34 cellular contexts compared by ENCODE assay signal in genomic region chr13:66528903-66529576, GRCh38.
DNase-seq lines count a peak whose midpoint lies in the region; ATAC-seq, FAIRE-seq and TF ChIP-seq lines count a peak whose summit lies in the region.
"Had no signal": no experiment of that assay in that cellular context is flagged by ENCODE, and none has a peak within 500 bp of the region (broad histone marks: within the 10 kb centered on the region; RNA-seq: fewer than 3 reads in every experiment).

No MANE protein-coding gene starts in this region.

- DNase-seq in NCI-H510A treated with DMSO at 0.1 percent for 48 hours (lab: John Stamatoyannopoulos, UW) (peak; percentile 3), NCI-H510A (lab: John Stamatoyannopoulos, UW) (no peak), NCI-H82 (lab: John Stamatoyannopoulos, UW) (peak; percentile 42), H1 (ENCODE audit: low read depth in 1 of 2, low spot score in 2 of 2) (no peak), mesothelial cell of epicardium (ENCODE audit: low spot score in 2 of 2, unreplicated experiment in 2 of 2) (no peak), left colon (no peak), mesenteric fat pad (ENCODE audit: low spot score) (no peak)
- DNase-seq in activated effector memory CD4-positive, alpha-beta T cell treated with anti-CD3 and anti-CD28 coated beads, Interleukin-2, amount 50 U/mL, for 16 hours: no peak
- DNase-seq: 8988T; activated CD4-positive, alpha-beta memory T cell treated with anti-CD3 and anti-CD28 coated beads, Interleukin-2, amount 10 ng/mL, durations not matched to agents 7 days and 5 days; activated CD4-positive, CD25-positive, alpha-beta regulatory T cell treated with anti-CD3 and anti-CD28 coated beads, Interleukin-2, amount 50 U/mL, for 72 hours; activated CD8-positive, alpha-beta memory T cell treated with anti-CD3 and anti-CD28 coated beads, Interleukin-2, amount 50 U/mL, for 48 hours; Calu3; cortex of kidney; DMS79 treated with DMSO at 0.1 percent for 48 hours; heart left ventricle; Kasumi-1; kidney glomerular epithelial cell; MV-4-11; NCI-H187 treated with DMSO at 0.1 percent for 48 hours; NCI-H345; NK-92 treated with Interleukin-12 subunit alpha and Interleukin-12 subunit beta, amount 100 ng/mL, for 24 hours; sigmoid colon; stimulated activated CD4-positive, alpha-beta T cell treated with anti-CD3 and anti-CD28 coated beads, Interleukin-4, amount 100 ng/mL, for 4 hours; T-helper 1 cell had no signal

- no peak overlapping the region for H3K9ac ChIP-seq in H1 (replicated peaks in 1 of 4; ENCODE audit: extremely low read depth in 1 of 4, low read depth in 3 of 4, low read length in 3 of 4)

- H3K4me3 ChIP-seq in H1 (ENCODE audit: extremely low read depth in 1 of 4, insufficient read depth in 2 of 4, low read depth in 3 of 4, low read length in 4 of 4): no peak overlapping the region
- H3K4me3 ChIP-seq: cardiac muscle cell, heart left ventricle, lung, sigmoid colon had no signal

- H3K79me1 ChIP-seq in H1 (ENCODE audit: low read depth, low read length): no peaks in the 10 kb centered on the region

- no peaks in the 10 kb centered on the region for H4K20me1 ChIP-seq in H1 (replicated peaks in 1 of 2; ENCODE audit: control insufficient read depth in 1 of 2, insufficient read depth in 2 of 2, low read length in 2 of 2)

- no peak for TF ChIP-seq RAD21 in H1 (IDR thresholded peaks at IDR 0.05 in 1 of 2, conservative IDR thresholded peaks at IDR 0.05 in 1 of 2; ENCODE audit: low read depth in 2 of 2, low read length in 2 of 2)

- H3K18ac ChIP-seq in H1 (ENCODE audit: extremely low read depth, low read length): no peak overlapping the region

- no peak overlapping the region for H2BK12ac ChIP-seq in H1 (ENCODE audit: low read depth, low read length)

- no peaks in the 10 kb centered on the region for H3K9me3 Mint-ChIP-seq in mesothelial cell of epicardium
- H3K9me3 Mint-ChIP-seq: activated CD4-positive, alpha-beta memory T cell treated with anti-CD3 and anti-CD28 coated beads, Interleukin-2, amount 10 ng/mL, durations not matched to agents 7 days and 5 days; activated naive CD4-positive, alpha-beta T cell treated with anti-CD3 and anti-CD28 coated beads, Interleukin-2, amount 50 U/mL, for 24 hours had no signal

- H3K23me2 ChIP-seq in H1 (ENCODE audit: low read depth, low read length): no peaks in the 10 kb centered on the region

- H3K14ac ChIP-seq in H1 (ENCODE audit: insufficient read length): no peak overlapping the region

- no peak overlapping the region for H4K91ac ChIP-seq in H1 (replicated peaks; ENCODE audit: insufficient read length, low read length)

- H3K79me2 ChIP-seq in H1 (ENCODE audit: control insufficient read depth in 1 of 2, insufficient read depth in 2 of 2, low read length in 2 of 2): no peaks in the 10 kb centered on the region

- no peak overlapping the region for H2BK5ac ChIP-seq in H1 (ENCODE audit: low read depth, low read length)

- no peak overlapping the region; a peak in 1 of 4 replicates for H3K4me2 ChIP-seq in H1 (ENCODE audit: insufficient read depth in 1 of 2, low read depth in 2 of 2, low read length in 2 of 2)

- H3K56ac ChIP-seq in H1 (replicated peaks; ENCODE audit: insufficient read length, low read depth, low read length): no peak overlapping the region

- peaks cover 0 to 15% (median 8%) of the 10 kb centered on the region in 4 experiments; a peak in 3 of 7 replicates for H3K4me1 ChIP-seq in H1 (replicated peaks in 1 of 4; ENCODE audit: control insufficient read depth in 3 of 4, insufficient read depth in 4 of 4, low read length in 3 of 4)
- H3K4me1 ChIP-seq: heart left ventricle, sigmoid colon had no signal

- H2BK120ac ChIP-seq in H1 (replicated peaks; ENCODE audit: low read depth, low read length): no peak overlapping the region

- no peak overlapping the region for H2BK20ac ChIP-seq in H1 (ENCODE audit: low read length)

- intact Hi-C loops in left colon (cut with DNase I, micrococcal nuclease): no loop called here

- CTCF ChIA-PET in H1 (lab: Charles Lee; ENCODE audit: partially characterized antibody): no interaction called here

- H3K23ac ChIP-seq in H1 (ENCODE audit: insufficient read length): no peak overlapping the region

- no peak overlapping the region for H4K8ac ChIP-seq in H1 (ENCODE audit: extremely low read depth, insufficient read depth, low read length)

- H3K36me3 Mint-ChIP-seq in mesothelial cell of epicardium: peaks cover 2% of the 10 kb centered on the region
- H3K36me3 Mint-ChIP-seq: activated naive CD4-positive, alpha-beta T cell treated with anti-CD3 and anti-CD28 coated beads, Interleukin-2, amount 50 U/mL, for 24 hours; stimulated activated memory B cell treated with anti-CD40 and anti-IgM and Interleukin-4, amounts not matched to agents 10 μg/mL and 1 μg/mL and 100 μg/mL, for 72 hours had no signal

- no peak overlapping the region for H3K27ac Mint-ChIP-seq in mesothelial cell of epicardium
- H3K27ac Mint-ChIP-seq: activated CD4-positive, alpha-beta memory T cell treated with anti-CD3 and anti-CD28 coated beads, Interleukin-2, amount 10 ng/mL, durations not matched to agents 7 days and 5 days; activated naive CD4-positive, alpha-beta T cell treated with anti-CD3 and anti-CD28 coated beads, Interleukin-2, amount 50 U/mL, for 24 hours; stimulated activated memory B cell treated with anti-CD40 and anti-IgM and Interleukin-4, amounts not matched to agents 10 μg/mL and 1 μg/mL and 100 μg/mL, for 72 hours had no signal

- TF ChIP-seq CTCF in H1 (IDR thresholded peaks at IDR 0.05; ENCODE audit: control extremely low read depth in 1 of 3, insufficient read depth in 1 of 3, low read depth in 1 of 3, low read length in 3 of 3) (no peak), mesothelial cell of epicardium (IDR thresholded peaks at IDR 0.05; ENCODE audit: unreplicated experiment) (no peak)

- TF ChIP-seq EP300 in H1 (IDR thresholded peaks at IDR 0.05; ENCODE audit: borderline replicate concordance in 1 of 2, low read depth in 2 of 2, low read length in 2 of 2): no peak

- ATAC-seq in left colon: no peak
- ATAC-seq: HCT116; heart left ventricle; stimulated activated memory B cell treated with anti-CD40 and anti-IgM and Interleukin-4, amounts not matched to agents 10 μg/mL and 1 μg/mL and 100 μg/mL, for 72 hours had no signal

- TF ChIP-seq POLR2A in H1 (IDR thresholded peaks at IDR 0.05; ENCODE audit: control extremely low read depth in 1 of 2, low read depth in 2 of 2, low read length in 2 of 2): no peak

- no peak overlapping the region for H2AK5ac ChIP-seq in H1 (ENCODE audit: low read depth, low read length)

- H3K27me3 ChIP-seq in H1 (replicated peaks in 1 of 4; ENCODE audit: control insufficient read depth in 3 of 4, extremely low read depth in 1 of 4, insufficient read depth in 3 of 4, low read length in 3 of 4): no peaks in the 10 kb centered on the region
- H3K27me3 ChIP-seq: cardiac muscle cell, heart left ventricle, neutrophil, sigmoid colon had no signal

- 58% methylated on average over 2 of the region's 2 CpGs; no CpG with 5 or more reads in 1 of the 2 experiments for WGBS in H1 (ENCODE audit: extremely low coverage in 1 of 2, insufficient coverage in 1 of 2, insufficient read length in 1 of 2, insufficient replicate concordance in 2 of 2, low coverage in 1 of 2, low lambda C conversion rate in 2 of 2, missing lambda C conversion rate in 1 of 2), 2 experiments

- H3K27me3 Mint-ChIP-seq in mesothelial cell of epicardium (ENCODE audit: low read depth): peaks cover 70% of the 10 kb centered on the region
- H3K27me3 Mint-ChIP-seq: activated CD4-positive, alpha-beta memory T cell treated with anti-CD3 and anti-CD28 coated beads, Interleukin-2, amount 10 ng/mL, durations not matched to agents 7 days and 5 days; activated naive CD4-positive, alpha-beta T cell treated with anti-CD3 and anti-CD28 coated beads, Interleukin-2, amount 50 U/mL, for 24 hours; progenitor cell of endocrine pancreas; stimulated activated memory B cell treated with anti-CD40 and anti-IgM and Interleukin-4, amounts not matched to agents 10 μg/mL and 1 μg/mL and 100 μg/mL, for 72 hours had no signal

- no peak overlapping the region for H2BK15ac ChIP-seq in H1 (ENCODE audit: low read length)

- POLR2A ChIA-PET in H1 (lab: Charles Lee; ENCODE audit: partially characterized antibody): no interaction called here

- H3K9me3 ChIP-seq in H1 (ENCODE audit: insufficient read depth in 2 of 2, low read depth in 1 of 2, low read length in 1 of 2): no peaks in the 10 kb centered on the region
- H3K9me3 ChIP-seq: heart left ventricle, neutrophil, sigmoid colon had no signal

- H2AFZ ChIP-seq in H1 (ENCODE audit: low read length): peak overlapping the region; percentile 2; the same call in 1 of the 2 replicates

- H3K4me1 Mint-ChIP-seq in mesothelial cell of epicardium: peaks cover 42% of the 10 kb centered on the region
- H3K4me1 Mint-ChIP-seq: activated CD4-positive, alpha-beta memory T cell treated with anti-CD3 and anti-CD28 coated beads, Interleukin-2, amount 10 ng/mL, durations not matched to agents 7 days and 5 days; activated naive CD4-positive, alpha-beta T cell treated with anti-CD3 and anti-CD28 coated beads, Interleukin-2, amount 50 U/mL, for 24 hours; stimulated activated memory B cell treated with anti-CD40 and anti-IgM and Interleukin-4, amounts not matched to agents 10 μg/mL and 1 μg/mL and 100 μg/mL, for 72 hours had no signal

- H3K27ac ChIP-seq in H1 (ENCODE audit: low read depth, low read length): no peak overlapping the region
- H3K27ac ChIP-seq: cardiac muscle cell, heart left ventricle, neutrophil, sigmoid colon had no signal

- peak overlapping the region; percentile 62 for H4K5ac ChIP-seq in H1 (ENCODE audit: insufficient read length, low read depth, low read length)

- H3K4ac ChIP-seq in H1 (replicated peaks; ENCODE audit: insufficient read length, low read depth, low read length): no peak overlapping the region

- no peak for FAIRE-seq in H1 (lab: Jason Lieb, UNC)
- FAIRE-seq: RCC 7860, TTC549 had no signal

- H3K36me3 ChIP-seq in H1 (ENCODE audit: control insufficient read depth in 2 of 4, insufficient read depth in 4 of 4, low read length in 3 of 4): no peaks in the 10 kb centered on the region
- H3K36me3 ChIP-seq: cardiac muscle cell, heart left ventricle, neutrophil, sigmoid colon had no signal

- H3K4me3 Mint-ChIP-seq in mesothelial cell of epicardium: no peak overlapping the region
- H3K4me3 Mint-ChIP-seq: activated CD4-positive, alpha-beta memory T cell treated with anti-CD3 and anti-CD28 coated beads, Interleukin-2, amount 10 ng/mL, durations not matched to agents 7 days and 5 days; activated naive CD4-positive, alpha-beta T cell treated with anti-CD3 and anti-CD28 coated beads, Interleukin-2, amount 50 U/mL, for 24 hours; stimulated activated memory B cell treated with anti-CD40 and anti-IgM and Interleukin-4, amounts not matched to agents 10 μg/mL and 1 μg/mL and 100 μg/mL, for 72 hours had no signal

TF ChIP-seq in H1, 55 proteins besides CTCF, POLR2A, EP300 and RAD21 (continues in another document):
- no peak for TF ChIP-seq KDM1A (IDR thresholded peaks at IDR 0.05; ENCODE audit: borderline replicate concordance, low read length)
- TF ChIP-seq SP2 (IDR thresholded peaks at IDR 0.05; ENCODE audit: low read length): no peak
- no peak for TF ChIP-seq TBP (IDR thresholded peaks at IDR 0.05; ENCODE audit: low read depth, low read length)
- no peak for TF ChIP-seq BACH1 (IDR thresholded peaks at IDR 0.05; ENCODE audit: low read length)
- no peak for TF ChIP-seq KDM4A (IDR thresholded peaks at IDR 0.05; ENCODE audit: low read depth, low read length, severe bottlenecking)
- no peak for TF ChIP-seq MAFK (IDR thresholded peaks at IDR 0.05; ENCODE audit: low read depth, low read length)

Comparison
In these comparisons a context has a peak if more than half of its experiments do, and no peak if none do; other contexts are left out.
1. DNase-seq: peak in NCI-H510A treated with DMSO at 0.1 percent for 48 hours (single experiment) and NCI-H82 (single experiment); none in NCI-H510A (single experiment), H1 (0 of 2), activated effector memory CD4-positive, alpha-beta T cell treated with anti-CD3 and anti-CD28 coated beads, Interleukin-2, amount 50 U/mL, for 16 hours (single experiment), mesothelial cell of epicardium (0 of 2), left colon (0 of 2) and mesenteric fat pad (single experiment).